Comparison of ENCODE assay signal across 1 cellular context in genomic region chr2:181241366-181241765, GRCh38.
TF ChIP-seq lines count a peak whose summit lies in the region.

No MANE protein-coding gene starts in this region.

TF ChIP-seq in SK-N-SH treated with all-trans-retinoic acid at 6 μM for 48 hours, 23 proteins besides CTCF, POLR2A, EP300 and RAD21 (continued from another document):
- TF ChIP-seq PPARA (CRISPR knock-in tag; IDR thresholded peaks at IDR 0.05; ENCODE audit: borderline replicate concordance), result no peak
- TF ChIP-seq CSRNP3 (CRISPR knock-in tag; IDR thresholded peaks at IDR 0.05), result no peak
